1 cellular context compared by ENCODE assay signal in genomic region chr1:33080373-33080772, GRCh38.
TF ChIP-seq lines count a peak whose summit lies in the region.

No MANE protein-coding gene starts in this region.

TF ChIP-seq in GM12878, 131 proteins besides CTCF, POLR2A, EP300 and RAD21:
- TF ChIP-seq SUPT20H (IDR thresholded peaks at IDR 0.05; ENCODE audit: borderline replicate concordance, control insufficient read depth, low read depth, low read length) (no peak), SUZ12 (IDR thresholded peaks at IDR 0.05; ENCODE audit: unreplicated experiment) (no peak), NRF1 (conservative IDR thresholded peaks at IDR 0.05; ENCODE audit: low read depth, low read length) (no peak)
